14 cellular contexts compared by ENCODE assay signal in genomic region chr21:10471999-10472398, GRCh38. TPM values are rescaled to one million over a fixed set of nuclear protein-coding genes. Genes with fewer than 3 reads are reported as not detected.
DNase-seq lines count a peak whose midpoint lies in the region; ATAC-seq, FAIRE-seq and TF ChIP-seq lines count a peak whose summit lies in the region.
"Not testable (repeated sequence)": the region's sequence is repeated elsewhere in the genome, so short reads cannot be mapped to it uniquely, and the experiment has no call there.
"Had no signal": no experiment of that assay in that cellular context is flagged by ENCODE, and none has a peak within 500 bp of the region (broad histone marks: within the 10 kb centered on the region; RNA-seq: fewer than 3 reads in every experiment).

No MANE protein-coding gene starts in this region.

- not testable (repeated sequence) for H3K9ac ChIP-seq in Karpas-422 (ENCODE audit: low read length); endodermal cell (ENCODE audit: extremely low read depth, low read length, poor library complexity, severe bottlenecking)

- not testable (repeated sequence) for H4K20me1 ChIP-seq in Karpas-422 (ENCODE audit: insufficient read depth, low read depth, low read length)

- not testable (repeated sequence) for H3K4me1 Mint-ChIP-seq in endodermal cell

- H3K9me2 ChIP-seq in Karpas-422 (replicated peaks; ENCODE audit: insufficient read depth, low read length), result not testable (repeated sequence)

- H3K36me3 ChIP-seq in Karpas-422 (ENCODE audit: insufficient read depth, low read length); endodermal cell (ENCODE audit: control insufficient read depth, insufficient read depth, low read length); lower lobe of right lung; spleen: not testable (repeated sequence)

- peak; percentile 36 for DNase-seq in Karpas-422
- DNase-seq in endodermal cell, result not testable (repeated sequence)
- peak; percentile 44 for DNase-seq in lower lobe of right lung
- peak; percentile 80 for DNase-seq in posterior vena cava (ENCODE audit: low spot score)
- DNase-seq in spleen, result peak; percentile 57

- not testable (repeated sequence) for H3K9me3 ChIP-seq in Karpas-422 (ENCODE audit: low read length); lower lobe of right lung
- H3K9me3 ChIP-seq in endodermal cell (ENCODE audit: control insufficient read depth, low read length), result peaks cover 55% of the 10 kb centered on the region
- H3K9me3 ChIP-seq in spleen, result peaks cover 0 to 59% (median 39%) of the 10 kb centered on the region in 8 donors

- FAIRE-seq in A204.1 (lab: Jason Lieb, UNC), result peak; percentile 57

- H3K4me2 ChIP-seq in Karpas-422 (ENCODE audit: low read depth, low read length, poor library complexity, severe bottlenecking), result not testable (repeated sequence)

- H3K9me3 Mint-ChIP-seq in endodermal cell, result peaks cover 17% of the 10 kb centered on the region

- H3K27me3 Mint-ChIP-seq in endodermal cell (ENCODE audit: insufficient read depth), result not testable (repeated sequence)

- peak in 1 of 2 donors; percentile 5 for ATAC-seq in lower lobe of right lung

- intact Hi-C loops in lower lobe of right lung (cut with DNase I); posterior vena cava (cut with DNase I); spleen (cut with DNase I; ENCODE audit: low total_unique reads): not testable (repeated sequence)

- not testable (repeated sequence) for H3K36me3 Mint-ChIP-seq in endodermal cell (ENCODE audit: low read depth)

- not testable (repeated sequence) for H2AFZ ChIP-seq in Karpas-422 (ENCODE audit: low read length)

- not testable (repeated sequence) for H3K4me1 ChIP-seq in Karpas-422 (ENCODE audit: low read length); endodermal cell (ENCODE audit: control insufficient read depth, insufficient read depth, low read length); lower lobe of right lung; spleen

- H3K27ac ChIP-seq in Karpas-422 (ENCODE audit: low read length); endodermal cell (ENCODE audit: low read depth, low read length); lower lobe of right lung; spleen: not testable (repeated sequence)

- not testable (repeated sequence) for H3K4me3 ChIP-seq in Karpas-422 (ENCODE audit: low read length); lower lobe of right lung; spleen
- peak overlapping the region; percentile 7 for H3K4me3 ChIP-seq in endodermal cell (ENCODE audit: low read length)

- not testable (repeated sequence) for TF ChIP-seq CTCF in endodermal cell (conservative IDR thresholded peaks at IDR 0.05); lower lobe of right lung (IDR thresholded peaks at IDR 0.05); spleen (IDR thresholded peaks at IDR 0.05 in 8 of 11, conservative IDR thresholded peaks at IDR 0.05 in 3 of 11)

- not testable (repeated sequence) for H3K27me3 ChIP-seq in Karpas-422 (ENCODE audit: low read length); endodermal cell (ENCODE audit: control insufficient read depth, insufficient read depth, low read length, poor library complexity, severe bottlenecking); lower lobe of right lung (ENCODE audit: low read depth); spleen (replicated peaks in 1 of 7)

- H3K27ac Mint-ChIP-seq in endodermal cell, result not testable (repeated sequence)

- not testable (repeated sequence) for H3K79me2 ChIP-seq in Karpas-422 (ENCODE audit: low read length)

- not testable (repeated sequence) for H3K4me3 Mint-ChIP-seq in endodermal cell

- TF ChIP-seq POLR2A in spleen (IDR thresholded peaks at IDR 0.05), result not testable (repeated sequence)

RNA-seq across cellular contexts. Expression of gene TPTE, which starts 49.4 kb away (rescaled TPM):
- total RNA-seq in Karpas-422 (2014; rRNA removed; shearing (Covaris generic); ENCODE audit: low replicate concordance), result not detected in 2 replicates
- not detected for total RNA-seq in endodermal cell
- not detected for polyA plus RNA-seq in endodermal cell (2013, experiment 1 of 2)
- polyA plus RNA-seq in endodermal cell (2013, experiment 2 of 2), result not detected
- not detected for total RNA-seq in lower lobe of right lung
- total RNA-seq in posterior vena cava, result not detected
- total RNA-seq in spleen, result not detected
- polyA plus RNA-seq in spleen, result not detected
- total RNA-seq: A673; CD4-positive, alpha-beta memory T cell; CD4-positive, CD25-positive, alpha-beta regulatory T cell; CD8-positive, alpha-beta memory T cell; G401; GM12878 had no signal
- polyA plus RNA-seq: AG04450; CD14-positive monocyte; CD4-positive, alpha-beta memory T cell; CD4-positive, CD25-positive, alpha-beta regulatory T cell; CD8-positive, alpha-beta memory T cell had no signal
